ENCODE assay signal across 22 cellular contexts in the genomic region with DNA sequence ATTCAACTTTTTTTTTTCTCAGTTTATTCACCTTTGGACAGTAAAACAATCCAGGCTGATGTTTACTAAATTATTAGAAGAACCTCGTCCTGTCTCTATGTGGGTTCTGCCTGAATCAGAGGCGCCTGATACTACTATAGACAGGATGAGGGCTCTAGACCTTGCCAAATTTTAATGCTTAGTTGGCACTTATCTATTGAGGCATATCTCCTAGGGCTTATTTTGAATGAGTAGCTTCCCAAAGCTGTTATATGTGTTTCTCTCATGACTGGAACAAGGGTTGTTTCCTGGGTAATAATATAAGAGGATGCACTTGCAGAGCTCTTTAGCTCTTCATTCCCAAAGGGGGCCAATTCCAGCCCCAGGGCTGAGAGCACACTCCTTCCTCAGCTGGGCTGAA. TPM values are rescaled to one million over a fixed set of nuclear protein-coding genes. Genes with fewer than 3 reads are reported as not detected.
A peak's percentile ranks its signal among the peaks of the same experiment; 100 is the strongest.
DNase-seq lines count a peak whose midpoint lies in the region; ATAC-seq, FAIRE-seq and TF ChIP-seq lines count a peak whose summit lies in the region.
"Had no signal": no experiment of that assay in that cellular context is flagged by ENCODE, and none has a peak within 500 bp of the region (broad histone marks: within the 10 kb centered on the region; RNA-seq: fewer than 3 reads in every experiment).

No MANE protein-coding gene starts in this region.

- no CpG with 5 or more reads among the region's 2 CpGs for WGBS in H9 (ENCODE audit: extremely low coverage, insufficient read length, low lambda C conversion rate)
- 0% methylated on average over 2 of the region's 2 CpGs for WGBS in K562 (ENCODE audit: insufficient coverage, low coverage, missing lambda C conversion rate)
- WGBS in right lobe of liver (ENCODE audit: insufficient coverage, low coverage, low lambda C conversion rate, missing lambda C conversion rate), result 25% methylated on average over 2 of the region's 2 CpGs

- TF ChIP-seq RAD21 in K562 (CRISPR knock-in tag; conservative IDR thresholded peaks at IDR 0.05 in 1 of 2, IDR thresholded peaks at IDR 0.05 in 1 of 2), result no peak

- H4K91ac ChIP-seq in H9 (ENCODE audit: insufficient read length, low read depth, low read length), result peak overlapping the region; percentile 50

- H2BK12ac ChIP-seq in H9 (ENCODE audit: insufficient read length, low read depth, low read length), result peak overlapping the region; percentile 47

- no peak overlapping the region for H3K18ac ChIP-seq in H9 (ENCODE audit: insufficient read length, low read depth, low read length)

- no peak for TF ChIP-seq POLR2A in K562 (conservative IDR thresholded peaks at IDR 0.05)
- no peak for TF ChIP-seq POLR2A in right lobe of liver (IDR thresholded peaks at IDR 0.05)

- H3K4ac ChIP-seq in H9 (ENCODE audit: low read depth, low read length), result no peak overlapping the region; the same call in 1 of the 2 replicates

- H3K27ac ChIP-seq in H9 (ENCODE audit: insufficient read length, low read depth, low read length), result no peak overlapping the region
- no peak overlapping the region for H3K27ac ChIP-seq in K562 (ENCODE audit: extremely low read depth, low read depth, low read length)
- H3K27ac ChIP-seq in right lobe of liver, result no peak overlapping the region
- no peak overlapping the region for H3K27ac ChIP-seq in lower lobe of right lung
- H3K27ac ChIP-seq: BLaER1 treated with 17β-estradiol and CSF1 and Interleukin-3, amounts not matched to agents 10 nM and 100 nM had no signal

- H3K56ac ChIP-seq in H9 (ENCODE audit: insufficient read length, low read depth, low read length), result no peak overlapping the region

- POLR2A ChIA-PET in K562 (lab: Yijun Ruan, JAX), result interaction anchor here (1.2 kb wide), 1 partner anchor 205 kb away, joined by 4 read pairs; no protein-coding TSS in a partner anchor

- no peaks in the 10 kb centered on the region for H3K79me1 ChIP-seq in H9 (ENCODE audit: insufficient read depth, low read depth, low read length, poor library complexity, severe bottlenecking)

- peak overlapping the region; percentile 41 for H3T11ph ChIP-seq in H9 (ENCODE audit: low read length)

- H2AFZ ChIP-seq in H9 (ENCODE audit: low read length), result no peak overlapping the region
- H2AFZ ChIP-seq in K562 (ENCODE audit: low read depth, low read length), result no peak overlapping the region

- H3K14ac ChIP-seq in H9 (ENCODE audit: insufficient read depth, low read length), result no peak overlapping the region

- no peak overlapping the region for H2BK15ac ChIP-seq in H9 (ENCODE audit: low read depth, low read length)

- TF ChIP-seq CTCF in H9 (conservative IDR thresholded peaks at IDR 0.05) (no peak), K562 (IDR thresholded peaks at IDR 0.05 in 2 of 3, conservative IDR thresholded peaks at IDR 0.05 in 1 of 3; ENCODE audit: insufficient read depth in 2 of 3, low read depth in 1 of 3, low read length in 3 of 3) (no peak), right lobe of liver (IDR thresholded peaks at IDR 0.05) (no peak), lower lobe of right lung (IDR thresholded peaks at IDR 0.05) (no peak)

- H3K9ac ChIP-seq in H9 (ENCODE audit: extremely low read depth, insufficient read length, low read length) (no peak overlapping the region), K562 (ENCODE audit: insufficient read depth in 1 of 2, low read depth in 2 of 2, low read length in 2 of 2) (no peak overlapping the region)
- H3K9ac ChIP-seq: BLaER1 treated with 17β-estradiol and CSF1 and Interleukin-3, amounts not matched to agents 10 nM and 100 nM had no signal

- peaks cover 66 to 74% of the 10 kb centered on the region in 2 experiments for H3K4me1 Mint-ChIP-seq in H9
- H3K4me1 Mint-ChIP-seq: CD4-positive, alpha-beta memory T cell had no signal

- no peaks in the 10 kb centered on the region for H3K9me1 ChIP-seq in K562 (ENCODE audit: control insufficient read depth, insufficient read depth, low read length)

- H3K79me2 ChIP-seq in H9 (ENCODE audit: insufficient read depth, low read length) (peaks cover 2% of the 10 kb centered on the region; the same call in 1 of the 2 replicates), K562 (ENCODE audit: control insufficient read depth, insufficient read depth, low read length) (no peaks in the 10 kb centered on the region)

- H2BK20ac ChIP-seq in H9 (ENCODE audit: low read depth, low read length, poor library complexity, severe bottlenecking), result no peak overlapping the region

- FAIRE-seq in K562 (lab: Jason Lieb, UNC), result no peak
- FAIRE-seq: GM12891 had no signal

- H2BK120ac ChIP-seq in H9 (ENCODE audit: low read depth, low read length, poor library complexity, severe bottlenecking), result no peak overlapping the region

- H4K5ac ChIP-seq in H9 (ENCODE audit: insufficient read length, low read depth, low read length), result no peak overlapping the region

- H4K8ac ChIP-seq in H9 (replicated peaks; ENCODE audit: insufficient read length, low read depth, low read length), result no peak overlapping the region

- in situ Hi-C loops in K562 (cut with MboI), result no loop called here

- H3K4me1 ChIP-seq in H9 (ENCODE audit: insufficient read depth, low read length) (peaks cover 16% of the 10 kb centered on the region; the same call in 1 of the 2 replicates), K562 (replicated peaks in 1 of 2; ENCODE audit: control insufficient read depth in 2 of 2, insufficient read depth in 2 of 2, low read length in 2 of 2) (no peaks in the 10 kb centered on the region), right lobe of liver (no peaks in the 10 kb centered on the region), lower lobe of right lung (no peaks in the 10 kb centered on the region)

- H3K4me2 ChIP-seq in H9 (ENCODE audit: insufficient read depth, insufficient read length, low read length), result no peak overlapping the region
- no peak overlapping the region for H3K4me2 ChIP-seq in K562 (ENCODE audit: insufficient read depth, low read length)

- H3K9me3 ChIP-seq in H9 (ENCODE audit: control insufficient read depth, low read depth, low read length), result no peaks in the 10 kb centered on the region
- no peaks in the 10 kb centered on the region for H3K9me3 ChIP-seq in K562 (replicated peaks; ENCODE audit: control insufficient read depth, insufficient read depth, low read depth, low read length)
- no peaks in the 10 kb centered on the region for H3K9me3 ChIP-seq in right lobe of liver
- H3K9me3 ChIP-seq in lower lobe of right lung, result no peaks in the 10 kb centered on the region
- H3K9me3 ChIP-seq: BLaER1 treated with 17β-estradiol and CSF1 and Interleukin-3, amounts not matched to agents 10 nM and 100 nM; SJSA1 had no signal

- no peaks in the 10 kb centered on the region for H3K23me2 ChIP-seq in H9 (ENCODE audit: insufficient read length, low read depth, low read length, poor library complexity, severe bottlenecking)

- H2BK5ac ChIP-seq in H9 (ENCODE audit: insufficient read length, low read length), result peak overlapping the region; percentile 42

- CTCF ChIA-PET in K562 (lab: Yijun Ruan, JAX; ENCODE audit: low intra/inter-chr PET ratio), result no interaction called here

- H2AK5ac ChIP-seq in H9 (ENCODE audit: insufficient read length, low read length), result no peak overlapping the region

- DNase-seq in H9 (no peak), NCI-H226 (peak; percentile 41), K562 (ENCODE audit: extremely low read depth in 1 of 4, low spot score in 3 of 4) (no peak), right lobe of liver (no peak), retina (no peak), foreskin melanocyte (no peak), lower lobe of right lung (no peak)
- DNase-seq: CD4-positive, alpha-beta memory T cell; DND-41; GOT3; KG1; NCI-H1092 treated with DMSO at 0.1 percent for 48 hours; NCI-H146; NCI-H2029 treated with DMSO at 0.1 percent for 48 hours; NCI-H2171; NCI-H524 treated with DMSO at 0.1 percent for 48 hours; NCI-H82 had no signal

- BruUV-seq in K562 (replicated peaks; lab: Mats Ljungman, UMichigan), result no TSS peak

- peak overlapping the region in 2 of 3 experiments; percentile 46 to 59; a peak in 1 of 7 replicates for H3K27ac Mint-ChIP-seq in H9
- H3K27ac Mint-ChIP-seq: CD4-positive, alpha-beta memory T cell had no signal

- H3K36me3 ChIP-seq in K562 (ENCODE audit: control insufficient read depth, insufficient read depth, low read length), result no peaks in the 10 kb centered on the region
- no peaks in the 10 kb centered on the region for H3K36me3 ChIP-seq in right lobe of liver
- no peaks in the 10 kb centered on the region for H3K36me3 ChIP-seq in lower lobe of right lung
- H3K36me3 ChIP-seq: SJSA1 had no signal

- H4K20me1 ChIP-seq in H9 (ENCODE audit: control insufficient read depth, insufficient read depth, insufficient read length), result no peaks in the 10 kb centered on the region
- H4K20me1 ChIP-seq in K562 (replicated peaks; ENCODE audit: control insufficient read depth, insufficient read depth, low read length), result no peaks in the 10 kb centered on the region
- H4K20me1 ChIP-seq: BLaER1 treated with 17β-estradiol and CSF1 and Interleukin-3, amounts not matched to agents 10 nM and 100 nM had no signal

- H3K27me3 ChIP-seq in H9 (ENCODE audit: insufficient read depth, low read length), result no peaks in the 10 kb centered on the region
- peaks cover 12% of the 10 kb centered on the region in 2 experiments for H3K27me3 ChIP-seq in K562 (ENCODE audit: control insufficient read depth in 2 of 2, insufficient read depth in 2 of 2, low read length in 2 of 2)
- H3K27me3 ChIP-seq in right lobe of liver, result no peaks in the 10 kb centered on the region
- no peaks in the 10 kb centered on the region for H3K27me3 ChIP-seq in lower lobe of right lung (ENCODE audit: low read depth)
- H3K27me3 ChIP-seq: BLaER1 treated with 17β-estradiol and CSF1 and Interleukin-3, amounts not matched to agents 10 nM and 100 nM; SJSA1 had no signal

- H3K27me3 Mint-ChIP-seq in H9 (ENCODE audit: low read depth), result peaks cover 1% of the 10 kb centered on the region

- H3K4me3 ChIP-seq in K562 (no peak overlapping the region), right lobe of liver (no peak overlapping the region), lower lobe of right lung (no peak overlapping the region)
- H3K4me3 ChIP-seq: BLaER1 treated with 17β-estradiol and CSF1 and Interleukin-3, amounts not matched to agents 10 nM and 100 nM; SJSA1 had no signal

- no peak overlapping the region for H3K4me3 Mint-ChIP-seq in H9
- H3K4me3 Mint-ChIP-seq: CD4-positive, alpha-beta memory T cell had no signal

- intact Hi-C loops in K562 (cut with micrococcal nuclease) (no loop called here), right lobe of liver (cut with DNase I) (no loop called here), lower lobe of right lung (cut with DNase I) (no loop called here)

- H3K9me3 Mint-ChIP-seq in H9, result no peaks in the 10 kb centered on the region; a peak in 1 of 5 replicates
- H3K9me3 Mint-ChIP-seq: CD4-positive, alpha-beta memory T cell had no signal

- TF ChIP-seq EP300 in K562 (IDR thresholded peaks at IDR 0.05; ENCODE audit: low read length), result no peak

- ATAC-seq in K562 (no peak), right lobe of liver (peak in 3 of 4 donors; percentile 45 to 57 (median 47)), lower lobe of right lung (no peak), GM21737 (IDR thresholded peaks at IDR 0.05; ENCODE audit: unreplicated experiment) (no peak)
- ATAC-seq: Right ventricle myocardium inferior had no signal

- no peaks in the 10 kb centered on the region for H3K36me3 Mint-ChIP-seq in H9 (ENCODE audit: insufficient read depth in 1 of 3, low read depth in 3 of 3)
- H3K36me3 Mint-ChIP-seq: CD4-positive, alpha-beta memory T cell had no signal

- H3K23ac ChIP-seq in H9 (ENCODE audit: insufficient read length, low read depth, low read length), result no peak overlapping the region

RNA-seq across cellular contexts. Expression of a gene that starts 23.6 kb away (rescaled TPM):
- 4.5 and 5.0 TPM in 2 replicates for total RNA-seq in H9 (2021)
- 0.33 and 0.39 TPM in 2 replicates for total RNA-seq in K562 (2011; cell fraction: chromatin; rRNA removed; ENCODE audit: low replicate concordance)
- 0.17 TPM in 1 of 2 replicates, not detected in the other for total RNA-seq in K562 (2011; cell fraction: nucleolus; rRNA removed)
- 0.08 and 0.88 TPM in 2 replicates for total RNA-seq in K562 (2011; cell fraction: nucleoplasm; rRNA removed)
- total RNA-seq in K562 (2014; rRNA removed), result 0.41 TPM in 1 of 2 replicates, not detected in the other
- not detected in 2 replicates for total RNA-seq in K562 (2014; rRNA removed; fragmentation: Illumina TruSeq; extraction: Trizol)
- total RNA-seq in K562 (2015; rRNA removed; fragmentation: Illumina TruSeq; extraction: Trizol), result 0.14 and 0.64 TPM in 2 replicates
- 0.47 TPM in 1 of 2 replicates, not detected in the other for total RNA-seq in K562 (2021)
- polyA plus RNA-seq in K562 (2011; rRNA removed), result 0.07 and 0.11 TPM in 2 replicates
- polyA plus RNA-seq in K562 (2011; cell fraction: cytosol; rRNA removed), result not detected in 2 replicates
- polyA plus RNA-seq in K562 (2011; cell fraction: nucleus; rRNA removed), result 0.13 and 0.20 TPM in 2 replicates
- polyA plus RNA-seq in K562 (2012), result 0.36 and 0.46 TPM in 2 replicates
- 0.13 TPM in 1 of 2 replicates, not detected in the other for polyA plus RNA-seq in K562 (2014; fragmentation: Illumina TruSeq; extraction: Trizol)
- under 1 TPM; 0.08 to 0.31 TPM for polyA plus RNA-seq in K562 (2014; fragmentation: Nextera tagmentation; extraction: Ambion mirVana)
- polyA plus RNA-seq in K562 (2014; rRNA removed), result 0.43 TPM in 1 of 2 replicates, not detected in the other
- polyA minus RNA-seq in K562 (2011; rRNA and poly(A)+ RNA removed), result not detected in 2 replicates
- not detected in 2 replicates for polyA minus RNA-seq in K562 (2011; cell fraction: cytosol; rRNA and poly(A)+ RNA removed)
- not detected in 2 replicates for polyA minus RNA-seq in K562 (2011; cell fraction: nucleus; rRNA and poly(A)+ RNA removed)
- under 1 TPM in 5 of 6 experiments, not detected in 1; 0.02 to 0.87 (median 0.09) TPM for total RNA-seq in right lobe of liver
- 0.06 TPM for total RNA-seq in lower lobe of right lung
- total RNA-seq: CD4-positive, alpha-beta memory T cell; Right ventricle myocardium inferior had no signal
- polyA plus RNA-seq: CD4-positive, alpha-beta memory T cell had no signal

Comparison
In these comparisons a context has a peak if more than half of its experiments do, and no peak if none do; other contexts are left out.
1. ATAC-seq: peak in right lobe of liver (3 of 4); none in K562 (single experiment), lower lobe of right lung (0 of 2) and GM21737 (single experiment).